18 cellular contexts compared by ENCODE assay signal in genomic region chr1:59412705-59413326, GRCh38.
DNase-seq lines count a peak whose midpoint lies in the region; ATAC-seq and TF ChIP-seq lines count a peak whose summit lies in the region.
"Had no signal": no experiment of that assay in that cellular context is flagged by ENCODE, and none has a peak within 500 bp of the region (broad histone marks: within the 10 kb centered on the region; RNA-seq: fewer than 3 reads in every experiment).

No MANE protein-coding gene starts in this region.

- WGBS in endodermal cell (ENCODE audit: insufficient coverage in 1 of 2, insufficient read length in 1 of 2), 2 experiments: 90 to 93% methylated on average over 2 of the region's 2 CpGs

- no peak overlapping the region for H3K27ac ChIP-seq in endodermal cell (ENCODE audit: low read depth, low read length)
- H3K27ac ChIP-seq: lower lobe of right lung, vagina had no signal

- no peaks in the 10 kb centered on the region for H3K36me3 Mint-ChIP-seq in endodermal cell (ENCODE audit: low read depth)

- TF ChIP-seq CTCF in endodermal cell (conservative IDR thresholded peaks at IDR 0.05): no peak

- no peak overlapping the region for H3K4me3 Mint-ChIP-seq in endodermal cell
- H3K4me3 Mint-ChIP-seq: activated CD4-positive, alpha-beta T cell treated with anti-CD3 and anti-CD28 coated beads for 36 hours; activated naive CD8-positive, alpha-beta T cell treated with anti-CD3 and anti-CD28 coated beads, Interleukin-2, amount 50 U/mL, for 24 hours; activated T-cell treated with anti-CD3 and anti-CD28 coated beads, Interleukin-2, amount 50 U/mL, for 24 hours; T-helper 1 cell treated with Interleukin-12 subunit alpha and Interleukin-12 subunit beta and Interleukin-4 antibody, amounts not matched to agents 30 μg/mL and 1 μg/mL, for 36 hours had no signal

- no peaks in the 10 kb centered on the region for H3K4me1 ChIP-seq in endodermal cell (ENCODE audit: control insufficient read depth, insufficient read depth, low read length)
- H3K4me1 ChIP-seq: vagina had no signal

- no peak overlapping the region for H3K9ac ChIP-seq in endodermal cell (ENCODE audit: extremely low read depth, low read length, poor library complexity, severe bottlenecking)

- peaks cover 10% of the 10 kb centered on the region for H3K4me1 Mint-ChIP-seq in endodermal cell

- peak; percentile 87 for DNase-seq in DMS 273 (lab: John Stamatoyannopoulos, UW; ENCODE audit: unreplicated experiment)
- DNase-seq in MV-4-11 (lab: John Stamatoyannopoulos, UW): peak; percentile 91
- DNase-seq in cerebellar cortex (ENCODE audit: low spot score): peak; percentile 69
- DNase-seq in midbrain (lab: John Stamatoyannopoulos, UW): no peak
- DNase-seq in stimulated activated naive CD8-positive, alpha-beta T cell treated with anti-CD3 and anti-CD28 coated beads, Interleukin-15, Interleukin-2, amounts not matched to agents 100 U/mL and 50 U/mL, for 24 hours: no peak
- DNase-seq in endodermal cell: no peak
- DNase-seq: activated CD4-positive, alpha-beta T cell treated with anti-CD3 and anti-CD28 coated beads for 36 hours; activated naive CD8-positive, alpha-beta T cell treated with anti-CD3 and anti-CD28 coated beads, Interleukin-2, amount 50 U/mL, for 24 hours; activated T-cell treated with anti-CD3 and anti-CD28 coated beads, Interleukin-2, amount 50 U/mL, for 24 hours; lower lobe of right lung; MM.1S; NCI-H2227 treated with DMSO at 0.1 percent for 48 hours; stimulated activated naive CD4-positive, alpha-beta T cell had no signal

- no peaks in the 10 kb centered on the region for H3K9me3 ChIP-seq in endodermal cell (ENCODE audit: control insufficient read depth, low read length)
- H3K9me3 ChIP-seq: lower lobe of right lung, vagina had no signal

- H3K9me3 Mint-ChIP-seq in endodermal cell: no peaks in the 10 kb centered on the region
- H3K9me3 Mint-ChIP-seq: activated naive CD8-positive, alpha-beta T cell treated with anti-CD3 and anti-CD28 coated beads, Interleukin-2, amount 50 U/mL, for 24 hours; activated T-cell treated with anti-CD3 and anti-CD28 coated beads, Interleukin-2, amount 50 U/mL, for 24 hours; T-helper 1 cell treated with Interleukin-12 subunit alpha and Interleukin-12 subunit beta and Interleukin-4 antibody, amounts not matched to agents 30 μg/mL and 1 μg/mL, for 36 hours had no signal

- no peaks in the 10 kb centered on the region for H3K36me3 ChIP-seq in endodermal cell (ENCODE audit: control insufficient read depth, insufficient read depth, low read length)
- H3K36me3 ChIP-seq: lower lobe of right lung, vagina had no signal

- H3K4me3 ChIP-seq in endodermal cell (ENCODE audit: low read length): no peak overlapping the region
- H3K4me3 ChIP-seq: lower lobe of right lung, vagina had no signal

- no peaks in the 10 kb centered on the region for H3K27me3 ChIP-seq in endodermal cell (ENCODE audit: control insufficient read depth, insufficient read depth, low read length, poor library complexity, severe bottlenecking)
- H3K27me3 ChIP-seq: vagina had no signal

- ATAC-seq in GM21529 (IDR thresholded peaks at IDR 0.05; ENCODE audit: unreplicated experiment) (peak; percentile 53), GM19395 (IDR thresholded peaks at IDR 0.05; ENCODE audit: unreplicated experiment) (no peak)
- no peak for ATAC-seq in stimulated activated naive CD8-positive, alpha-beta T cell treated with anti-CD3 and anti-CD28 coated beads, Interleukin-15, Interleukin-2, amounts not matched to agents 100 U/mL and 50 U/mL, for 24 hours
- ATAC-seq: activated CD4-positive, alpha-beta T cell treated with anti-CD3 and anti-CD28 coated beads for 36 hours; activated naive CD8-positive, alpha-beta T cell treated with anti-CD3 and anti-CD28 coated beads, Interleukin-2, amount 50 U/mL, for 24 hours; sciatic nerve had no signal

- no peak overlapping the region for H3K27ac Mint-ChIP-seq in endodermal cell
- H3K27ac Mint-ChIP-seq: activated CD4-positive, alpha-beta T cell treated with anti-CD3 and anti-CD28 coated beads for 36 hours; activated naive CD8-positive, alpha-beta T cell treated with anti-CD3 and anti-CD28 coated beads, Interleukin-2, amount 50 U/mL, for 24 hours; activated T-cell treated with anti-CD3 and anti-CD28 coated beads, Interleukin-2, amount 50 U/mL, for 24 hours; T-helper 1 cell treated with Interleukin-12 subunit alpha and Interleukin-12 subunit beta and Interleukin-4 antibody, amounts not matched to agents 30 μg/mL and 1 μg/mL, for 36 hours had no signal

- H3K27me3 Mint-ChIP-seq in endodermal cell (ENCODE audit: insufficient read depth): no peaks in the 10 kb centered on the region
- H3K27me3 Mint-ChIP-seq: activated CD4-positive, alpha-beta T cell treated with anti-CD3 and anti-CD28 coated beads for 36 hours; activated naive CD8-positive, alpha-beta T cell treated with anti-CD3 and anti-CD28 coated beads, Interleukin-2, amount 50 U/mL, for 24 hours; activated T-cell treated with anti-CD3 and anti-CD28 coated beads, Interleukin-2, amount 50 U/mL, for 24 hours had no signal

Comparison
In these comparisons a context has a peak if more than half of its experiments do, and no peak if none do; other contexts are left out.
1. DNase-seq: peak in DMS 273 (single experiment), MV-4-11 (single experiment) and cerebellar cortex (single experiment); none in midbrain (single experiment), stimulated activated naive CD8-positive, alpha-beta T cell treated with anti-CD3 and anti-CD28 coated beads, Interleukin-15, Interleukin-2, amounts not matched to agents 100 U/mL and 50 U/mL, for 24 hours (single experiment) and endodermal cell (single experiment).